8 cellular contexts compared by ENCODE assay signal in genomic region chr13:48155850-48156249, GRCh38.
DNase-seq lines count a peak whose midpoint lies in the region; ATAC-seq, FAIRE-seq and TF ChIP-seq lines count a peak whose summit lies in the region.

No MANE protein-coding gene starts in this region.

- no peak overlapping the region for H3K4me3 Mint-ChIP-seq in osteocyte (ENCODE audit: unreplicated experiment)

- no peak for TF ChIP-seq EP300 in suprapubic skin (IDR thresholded peaks at IDR 0.05)

- peaks cover 16% of the 10 kb centered on the region for H3K27me3 Mint-ChIP-seq in osteocyte (ENCODE audit: unreplicated experiment)

- no peaks in the 10 kb centered on the region for H3K9me3 Mint-ChIP-seq in osteocyte (ENCODE audit: unreplicated experiment)

- H3K4me1 ChIP-seq in suprapubic skin: peaks cover 79% of the 10 kb centered on the region

- 32% methylated on average over 2 of the region's 2 CpGs for WGBS in suprapubic skin

- H3K36me3 Mint-ChIP-seq in osteocyte (ENCODE audit: unreplicated experiment): no peaks in the 10 kb centered on the region

- no peak overlapping the region for H3K4me3 ChIP-seq in suprapubic skin

- no peaks in the 10 kb centered on the region for H3K27me3 ChIP-seq in suprapubic skin

- DNase-seq in AG08395 (ENCODE audit: low spot score) (peak; percentile 13), RCC 7860 (ENCODE audit: low spot score) (peak; percentile 58), epithelial cell of prostate (ENCODE audit: low read depth, low spot score) (peak; percentile 99), suprapubic skin (ENCODE audit: low spot score in 2 of 2) (no peak), osteocyte (ENCODE audit: extremely low spot score, unreplicated experiment) (no peak)

- no peaks in the 10 kb centered on the region for H3K36me3 ChIP-seq in suprapubic skin

- H3K9me3 ChIP-seq in suprapubic skin: no peaks in the 10 kb centered on the region

- no peak overlapping the region for H3K27ac Mint-ChIP-seq in osteocyte (ENCODE audit: unreplicated experiment)

- H3K4me1 Mint-ChIP-seq in osteocyte (ENCODE audit: unreplicated experiment): peaks cover 17% of the 10 kb centered on the region

- peak overlapping the region; percentile 92 for H3K27ac ChIP-seq in epithelial cell of prostate
- peak overlapping the region; percentile 92 for H3K27ac ChIP-seq in suprapubic skin

- FAIRE-seq in RCC 7860 (lab: Jason Lieb, UNC): peak; percentile 83

- TF ChIP-seq POLR2A in suprapubic skin (IDR thresholded peaks at IDR 0.05): no peak

- TF ChIP-seq CTCF in suprapubic skin (IDR thresholded peaks at IDR 0.05) (no peak), osteocyte (IDR thresholded peaks at IDR 0.05) (no peak)

- ATAC-seq in GM18868 (IDR thresholded peaks at IDR 0.05; ENCODE audit: unreplicated experiment) (peak; percentile 53), HG03097 (IDR thresholded peaks at IDR 0.05; ENCODE audit: low FRiP score, unreplicated experiment) (no peak), HG02973 (IDR thresholded peaks at IDR 0.05; ENCODE audit: unreplicated experiment) (no peak)

Comparison
In these comparisons a context has a peak if more than half of its experiments do, and no peak if none do; other contexts are left out.
1. DNase-seq: peak in AG08395 (single experiment), RCC 7860 (single experiment) and epithelial cell of prostate (single experiment); none in suprapubic skin (0 of 2) and osteocyte (single experiment).